Comparison of ENCODE assay signal across 25 cellular contexts in the genomic region with DNA sequence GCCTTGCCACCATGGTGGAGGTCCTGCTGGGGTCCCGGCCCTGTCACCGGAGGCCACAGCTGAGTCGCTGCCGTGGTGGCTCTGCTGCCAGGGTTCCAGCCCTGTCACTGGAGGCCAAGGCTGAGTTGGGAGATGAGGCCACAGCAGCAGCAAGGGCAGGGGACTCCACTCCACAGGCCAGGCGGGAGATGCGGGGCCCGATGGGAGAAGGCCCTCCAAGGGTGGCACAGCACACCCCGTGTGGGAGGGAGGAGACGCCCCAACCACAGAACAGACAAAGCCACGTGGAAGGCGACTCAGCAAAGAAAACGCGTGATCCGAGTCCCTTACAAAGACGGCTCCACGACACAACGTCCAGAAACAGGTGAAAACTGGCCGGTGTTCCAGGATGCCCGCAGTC.
DNase-seq lines count a peak whose midpoint lies in the region; ATAC-seq, FAIRE-seq and TF ChIP-seq lines count a peak whose summit lies in the region.
"Had no signal": no experiment of that assay in that cellular context is flagged by ENCODE, and none has a peak within 500 bp of the region (broad histone marks: within the 10 kb centered on the region; RNA-seq: fewer than 3 reads in every experiment).

No MANE protein-coding gene starts in this region.

- H4K20me1 ChIP-seq in BLaER1 = no peaks in the 10 kb centered on the region
- peaks cover 0 to 1% of the 10 kb centered on the region in 2 experiments for H4K20me1 ChIP-seq in H1 (replicated peaks in 1 of 2; ENCODE audit: control insufficient read depth in 1 of 2, insufficient read depth in 2 of 2, low read length in 2 of 2)
- no peaks in the 10 kb centered on the region for H4K20me1 ChIP-seq in PC-3 (ENCODE audit: low read length)

- no peak for TF ChIP-seq EP300 in H1 (IDR thresholded peaks at IDR 0.05; ENCODE audit: borderline replicate concordance in 1 of 2, low read depth in 2 of 2, low read length in 2 of 2)

- peaks cover 26% of the 10 kb centered on the region for H3K9me3 ChIP-seq in BLaER1
- peaks cover 0 to 6% of the 10 kb centered on the region in 2 experiments; a peak in 3 of 4 replicates for H3K9me3 ChIP-seq in H1 (ENCODE audit: insufficient read depth in 2 of 2, low read depth in 1 of 2, low read length in 1 of 2)
- H3K9me3 ChIP-seq in PC-3 (ENCODE audit: low read length) = no peaks in the 10 kb centered on the region
- H3K9me3 ChIP-seq: MG63, uterus had no signal

- H2BK120ac ChIP-seq in H1 (replicated peaks; ENCODE audit: low read depth, low read length) = no peak overlapping the region

- no peak overlapping the region for H4K91ac ChIP-seq in H1 (replicated peaks; ENCODE audit: insufficient read length, low read length)

- H3K79me2 ChIP-seq in H1 (ENCODE audit: control insufficient read depth in 1 of 2, insufficient read depth in 2 of 2, low read length in 2 of 2) (no peaks in the 10 kb centered on the region), PC-3 (ENCODE audit: low read length) (no peaks in the 10 kb centered on the region)
- H3K79me2 ChIP-seq: hepatocyte had no signal

- H3K14ac ChIP-seq in H1 (ENCODE audit: insufficient read length) = no peak overlapping the region

- 0 out of 2 replicates have a peak overlapping the region, but pooled peaks have one; percentile 48 for H2BK20ac ChIP-seq in H1 (ENCODE audit: low read length)

- no peak for TF ChIP-seq POLR2A in H1 (IDR thresholded peaks at IDR 0.05; ENCODE audit: control extremely low read depth in 1 of 2, low read depth in 2 of 2, low read length in 2 of 2)

- H3K4me3 ChIP-seq in BLaER1 = peak overlapping the region; percentile 47; the same call in 1 of the 2 replicates
- H3K4me3 ChIP-seq in H1 (ENCODE audit: extremely low read depth in 1 of 4, insufficient read depth in 2 of 4, low read depth in 3 of 4, low read length in 4 of 4) = no peak overlapping the region
- no peak overlapping the region for H3K4me3 ChIP-seq in PC-3 (ENCODE audit: low read length)
- H3K4me3 ChIP-seq: GM23248, hepatocyte, MG63, smooth muscle cell, uterus had no signal

- WGBS in H1 (ENCODE audit: extremely low coverage in 1 of 2, insufficient coverage in 1 of 2, insufficient read length in 1 of 2, insufficient replicate concordance in 2 of 2, low coverage in 1 of 2, low lambda C conversion rate in 2 of 2, missing lambda C conversion rate in 1 of 2), 2 experiments = 94% methylated on average over 19 of the region's 19 CpGs; no CpG with 5 or more reads in 1 of the 2 experiments

- H4K5ac ChIP-seq in H1 (ENCODE audit: insufficient read length, low read depth, low read length) = no peak overlapping the region

- TF ChIP-seq RAD21 in H1 (IDR thresholded peaks at IDR 0.05 in 1 of 2, conservative IDR thresholded peaks at IDR 0.05 in 1 of 2; ENCODE audit: low read depth in 2 of 2, low read length in 2 of 2) = no peak

- DNase-seq in activated CD8-positive, alpha-beta memory T cell treated with anti-CD3 and anti-CD28 coated beads for 24 hours = peak; percentile 53
- DNase-seq in activated CD8-positive, alpha-beta memory T cell treated with anti-CD3 and anti-CD28 coated beads, Interleukin-2, amount 50 U/mL, for 4 hours = no peak
- DNase-seq in H1 (ENCODE audit: low read depth in 1 of 2, low spot score in 2 of 2) = peak in 1 of 2 experiments; percentile 33
- DNase-seq in sciatic nerve (ENCODE audit: low spot score) = peak; percentile 44
- DNase-seq in amygdala (lab: John Stamatoyannopoulos, UW) = no peak
- DNase-seq in NCI-H1417 treated with DMSO at 0.1 percent for 48 hours (lab: John Stamatoyannopoulos, UW) = no peak
- no peak for DNase-seq in PC-3
- DNase-seq: 8988T; central memory CD4-positive, alpha-beta T cell; GM23248; HFFc6; KG1; mesendoderm; MG63; NCI-H2081 treated with DMSO at 0.1 percent for 48 hours; occipital lobe; stimulated activated CD4-positive, alpha-beta T cell treated with anti-CD3 and anti-CD28 coated beads, Interleukin-1b, Interleukin-23, amount 100 ng/mL, for 48 hours; uterus had no signal

- H3K56ac ChIP-seq in H1 (replicated peaks; ENCODE audit: insufficient read length, low read depth, low read length) = no peak overlapping the region

- no peak overlapping the region for H4K8ac ChIP-seq in H1 (ENCODE audit: extremely low read depth, insufficient read depth, low read length)

- no peaks in the 10 kb centered on the region for H3F3A ChIP-seq in PC-3 (ENCODE audit: low read length, unreplicated experiment)

- H2BK15ac ChIP-seq in H1 (ENCODE audit: low read length) = no peak overlapping the region

- no peaks in the 10 kb centered on the region for H3K36me3 ChIP-seq in BLaER1
- H3K36me3 ChIP-seq in H1 (ENCODE audit: control insufficient read depth in 2 of 4, insufficient read depth in 4 of 4, low read length in 3 of 4) = no peaks in the 10 kb centered on the region
- no peaks in the 10 kb centered on the region for H3K36me3 ChIP-seq in PC-3 (ENCODE audit: low read depth, low read length)
- H3K36me3 ChIP-seq: MG63, uterus had no signal

- no peaks in the 10 kb centered on the region for H3K9me2 ChIP-seq in PC-3 (replicated peaks; ENCODE audit: low read length)

- H3K4me2 ChIP-seq in BLaER1 = peak overlapping the region; percentile 95
- H3K4me2 ChIP-seq in H1 (ENCODE audit: insufficient read depth in 1 of 2, low read depth in 2 of 2, low read length in 2 of 2) = no peak overlapping the region
- no peak overlapping the region for H3K4me2 ChIP-seq in PC-3 (ENCODE audit: low read length)
- H3K4me2 ChIP-seq: hepatocyte, smooth muscle cell had no signal

- BruUV-seq in PC-3 (replicated peaks; lab: Mats Ljungman, UMichigan) = no TSS peak

- H2BK5ac ChIP-seq in H1 (ENCODE audit: low read depth, low read length) = no peak overlapping the region

- no peak for ATAC-seq in sciatic nerve
- no peak for ATAC-seq in PC-3
- ATAC-seq: CD8-positive, alpha-beta T cell; SK-N-SH treated with all-trans-retinoic acid at 6 μM for 48 hours had no signal

- H3K4me1 ChIP-seq in BLaER1 = peaks cover 62% of the 10 kb centered on the region
- H3K4me1 ChIP-seq in H1 (replicated peaks in 1 of 4; ENCODE audit: control insufficient read depth in 3 of 4, insufficient read depth in 4 of 4, low read length in 3 of 4) = peaks cover 0 to 16% (median 4%) of the 10 kb centered on the region in 4 experiments
- H3K4me1 ChIP-seq in PC-3 (ENCODE audit: insufficient read depth, low read length) = no peaks in the 10 kb centered on the region
- H3K4me1 ChIP-seq: uterus had no signal

- H3K27ac ChIP-seq in BLaER1 (peak overlapping the region; percentile 81), H1 (ENCODE audit: low read depth, low read length) (no peak overlapping the region), PC-3 (ENCODE audit: low read length) (no peak overlapping the region)
- H3K27ac ChIP-seq: GM23248, hepatocyte, uterus had no signal

- no peaks in the 10 kb centered on the region for H3K79me1 ChIP-seq in H1 (ENCODE audit: low read depth, low read length)

- H2AK5ac ChIP-seq in H1 (ENCODE audit: low read depth, low read length) = no peak overlapping the region

- intact Hi-C loops in sciatic nerve (cut with DNase I) = no loop called here
- intact Hi-C loops in PC-3 (cut with micrococcal nuclease) = no loop called here

- peaks cover 9% of the 10 kb centered on the region; the same call in 1 of the 2 replicates for H3K23me2 ChIP-seq in H1 (ENCODE audit: low read depth, low read length)

- H3K27me3 ChIP-seq in BLaER1 (peaks cover 41% of the 10 kb centered on the region), H1 (replicated peaks in 1 of 4; ENCODE audit: control insufficient read depth in 3 of 4, extremely low read depth in 1 of 4, insufficient read depth in 3 of 4, low read length in 3 of 4) (peaks cover 24 to 48% (median 38%) of the 10 kb centered on the region in 4 experiments), PC-3 (ENCODE audit: low read length) (peaks cover 37% of the 10 kb centered on the region)

- CTCF ChIA-PET in H1 (lab: Charles Lee; ENCODE audit: partially characterized antibody) = interaction anchor here (1.7 kb wide), 1 partner anchor 8 kb away, joined by 4 read pairs; no protein-coding TSS in a partner anchor
- CTCF ChIA-PET in PC-3 (lab: Charles Lee) = no interaction called here

- H3K9ac ChIP-seq in BLaER1 (peak overlapping the region; percentile 60), H1 (replicated peaks in 1 of 4; ENCODE audit: extremely low read depth in 1 of 4, low read depth in 3 of 4, low read length in 3 of 4) (no peak overlapping the region; a peak in 1 of 7 replicates), PC-3 (ENCODE audit: low read length) (no peak overlapping the region)
- H3K9ac ChIP-seq: GM23248 had no signal

- H2BK12ac ChIP-seq in H1 (ENCODE audit: low read depth, low read length) = peak overlapping the region; percentile 75; the same call in 1 of the 2 replicates

- H3K4ac ChIP-seq in H1 (replicated peaks; ENCODE audit: insufficient read length, low read depth, low read length) = no peak overlapping the region

- no peak for TF ChIP-seq CTCF in H1 (IDR thresholded peaks at IDR 0.05; ENCODE audit: control extremely low read depth in 1 of 3, insufficient read depth in 1 of 3, low read depth in 1 of 3, low read length in 3 of 3)
- no peak for TF ChIP-seq CTCF in PC-3 (conservative IDR thresholded peaks at IDR 0.05; ENCODE audit: low read depth, low read length)

- POLR2A ChIA-PET in H1 (lab: Charles Lee; ENCODE audit: partially characterized antibody) (interaction anchor here (0.8 kb wide), 1 partner anchor 8 kb away, joined by 3 read pairs; no protein-coding TSS in a partner anchor), PC-3 (lab: Charles Lee; ENCODE audit: unreplicated experiment) (no interaction called here)

- no peak overlapping the region for H3K23ac ChIP-seq in H1 (ENCODE audit: insufficient read length)

- H3K18ac ChIP-seq in H1 (ENCODE audit: extremely low read depth, low read length) = no peak overlapping the region; the same call in 1 of the 2 replicates

- H2AFZ ChIP-seq in H1 (ENCODE audit: low read length) (no peak overlapping the region), PC-3 (ENCODE audit: low read length) (no peak overlapping the region)
- H2AFZ ChIP-seq: GM23248, hepatocyte had no signal

- no peak for FAIRE-seq in H1 (lab: Jason Lieb, UNC)
- FAIRE-seq: frontal cortex, GM12891 had no signal

TF ChIP-seq in H1, 55 proteins besides CTCF, POLR2A, EP300 and RAD21 (continues in another document):
- TF ChIP-seq SIN3A (conservative IDR thresholded peaks at IDR 0.05 in 1 of 2, IDR thresholded peaks at IDR 0.05 in 1 of 2; ENCODE audit: low read depth in 1 of 2, low read length in 2 of 2) (no peak), NANOG (IDR thresholded peaks at IDR 0.05; ENCODE audit: insufficient read depth, low read depth, low read length, poor library complexity, severe bottlenecking) (no peak), BACH1 (IDR thresholded peaks at IDR 0.05; ENCODE audit: low read length) (no peak), HDAC2 (IDR thresholded peaks at IDR 0.05; ENCODE audit: borderline replicate concordance in 1 of 2, low read depth in 2 of 2, low read length in 2 of 2) (no peak), TCF12 (IDR thresholded peaks at IDR 0.05; ENCODE audit: low read depth, low read length) (no peak)
- TF ChIP-seq, protein P1, sequence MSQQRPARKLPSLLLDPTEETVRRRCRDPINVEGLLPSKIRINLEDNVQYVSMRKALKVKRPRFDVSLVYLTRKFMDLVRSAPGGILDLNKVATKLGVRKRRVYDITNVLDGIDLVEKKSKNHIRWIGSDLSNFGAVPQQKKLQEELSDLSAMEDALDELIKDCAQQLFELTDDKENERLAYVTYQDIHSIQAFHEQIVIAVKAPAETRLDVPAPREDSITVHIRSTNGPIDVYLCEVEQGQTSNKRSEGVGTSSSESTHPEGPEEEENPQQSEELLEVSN (IDR thresholded peaks at IDR 0.05) = no peak

Comparison
In these comparisons a context has a peak if more than half of its experiments do, and no peak if none do; other contexts are left out.
1. DNase-seq: peak in activated CD8-positive, alpha-beta memory T cell treated with anti-CD3 and anti-CD28 coated beads for 24 hours (single experiment) and sciatic nerve (single experiment); none in activated CD8-positive, alpha-beta memory T cell treated with anti-CD3 and anti-CD28 coated beads, Interleukin-2, amount 50 U/mL, for 4 hours (single experiment), amygdala (0 of 56), NCI-H1417 treated with DMSO at 0.1 percent for 48 hours (single experiment) and PC-3 (single experiment).